Comparison of ENCODE assay signal across 23 cellular contexts in the genomic region with DNA sequence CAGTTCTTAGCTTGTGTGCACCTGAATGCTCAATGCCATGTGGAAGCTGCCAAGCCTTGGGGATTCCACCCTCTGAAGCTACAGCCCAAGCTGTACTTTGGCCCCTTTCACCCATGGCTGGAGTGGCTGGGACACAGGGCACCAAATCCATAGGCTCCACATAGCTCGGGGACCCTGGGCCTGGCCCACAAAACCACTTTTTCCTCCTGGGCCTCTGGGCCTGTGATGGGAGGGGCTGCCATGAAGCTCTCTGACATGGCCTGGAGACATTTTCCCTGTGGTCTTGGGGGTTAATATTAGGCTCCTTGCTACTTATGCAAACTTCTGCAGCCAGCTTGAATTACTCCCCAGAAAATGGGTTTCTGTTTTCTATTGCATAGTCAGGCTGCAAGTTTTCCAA.
DNase-seq lines count a peak whose midpoint lies in the region; ATAC-seq, FAIRE-seq and TF ChIP-seq lines count a peak whose summit lies in the region.
"Had no signal": no experiment of that assay in that cellular context is flagged by ENCODE, and none has a peak within 500 bp of the region (broad histone marks: within the 10 kb centered on the region; RNA-seq: fewer than 3 reads in every experiment).

No MANE protein-coding gene starts in this region.

- H3K4me3 ChIP-seq in HEK293 (ENCODE audit: low read depth, low read length): no peak overlapping the region
- H3K4me3 ChIP-seq: BLaER1 treated with 17β-estradiol and CSF1 and Interleukin-3, amounts not matched to agents 10 nM and 100 nM; GM12878; GM23338 had no signal

- H3K4me1 ChIP-seq in HEK293 (ENCODE audit: control insufficient read depth, insufficient read depth, low read length): no peaks in the 10 kb centered on the region
- H3K4me1 ChIP-seq: BE2C had no signal

- H3K27ac ChIP-seq in HEK293 (ENCODE audit: extremely low read depth, low read depth, low read length): no peak overlapping the region
- H3K27ac ChIP-seq: 22Rv1; BLaER1 treated with 17β-estradiol and CSF1 and Interleukin-3, amounts not matched to agents 10 nM and 100 nM had no signal

- no peaks in the 10 kb centered on the region for H3K9me3 ChIP-seq in HEK293 (ENCODE audit: control insufficient read depth, insufficient read depth, low read depth, low read length)
- H3K9me3 ChIP-seq: BE2C had no signal

- H3K36me3 ChIP-seq in HEK293 (ENCODE audit: control insufficient read depth in 2 of 2, insufficient read depth in 1 of 2, low read length in 2 of 2): no peaks in the 10 kb centered on the region
- H3K36me3 ChIP-seq: BE2C; BLaER1 treated with 17β-estradiol and CSF1 and Interleukin-3, amounts not matched to agents 10 nM and 100 nM had no signal

- CTCF ChIA-PET in HEK293 (lab: Yijun Ruan, JAX): interaction anchor here (0.6 kb wide), 2 partner anchors 139 to 558 kb away, joined by 3 read pairs; no protein-coding TSS in a partner anchor

- no peak for FAIRE-seq in GM12891 (lab: Jason Lieb, UNC)
- FAIRE-seq: A204.1, D721Med, GM12878, GM18507 had no signal

- peak; percentile 38 for DNase-seq in islet precursor cell
- DNase-seq in sciatic nerve (ENCODE audit: low spot score): peak; percentile 12
- DNase-seq in SIG-M5 treated with dmso at 0.1 percent for 504 hours (lab: John Stamatoyannopoulos, UW; ENCODE audit: unreplicated experiment): no peak
- no peak for DNase-seq in GM12891 (ENCODE audit: insufficient read length, low spot score)
- DNase-seq: BE2C; CD4-positive, alpha-beta T cell; CD8-positive, alpha-beta memory T cell; DMS 273 treated with DMSO at 0.1 percent for 48 hours; DMS79; EL; GDM1; H9; HFFc6 had no signal

- ATAC-seq in sciatic nerve (no peak), HG03196 (IDR thresholded peaks at IDR 0.05; ENCODE audit: unreplicated experiment) (no peak)
- ATAC-seq: GM12878, GM23338, HCT116 had no signal

- no peak for TF ChIP-seq POLR2A in GM12891 (IDR thresholded peaks at IDR 0.05; ENCODE audit: low read depth, low read length)

- TF ChIP-seq CTCF in HEK293 (tag by site-specific recombination; IDR thresholded peaks at IDR 0.05): no peak

- POLR2A ChIA-PET in HEK293 (lab: Yijun Ruan, JAX): no interaction called here

- intact Hi-C loops in sciatic nerve (cut with DNase I): no loop called here

TF ChIP-seq in HEK293, 187 proteins besides CTCF, POLR2A, EP300 and RAD21:
- TF ChIP-seq ZNF248 (tag by site-specific recombination; IDR thresholded peaks at IDR 0.05): no peak
- no peak for TF ChIP-seq ZNF433 (tag by site-specific recombination; IDR thresholded peaks at IDR 0.05; ENCODE audit: low read depth)
- no peak for TF ChIP-seq ZNF350 (tag by site-specific recombination; IDR thresholded peaks at IDR 0.05)
- TF ChIP-seq ZNF585B (tag by site-specific recombination; IDR thresholded peaks at IDR 0.05): peak; percentile 86

TF ChIP-seq in GM12891, 5 proteins besides CTCF, POLR2A, EP300 and RAD21:
- no peak for TF ChIP-seq POLR2AphosphoS5 (IDR thresholded peaks at IDR 0.05; ENCODE audit: low read depth, low read length)
- TF ChIP-seq SPI1 (IDR thresholded peaks at IDR 0.05; ENCODE audit: low read depth, low read length): no peak
- no peak for TF ChIP-seq PAX5 (IDR thresholded peaks at IDR 0.05; ENCODE audit: insufficient read depth, low read length, severe bottlenecking)
- TF ChIP-seq POU2F2 (IDR thresholded peaks at IDR 0.05; ENCODE audit: low read depth, low read length): no peak
- no peak for TF ChIP-seq TAF1 (IDR thresholded peaks at IDR 0.05; ENCODE audit: low read depth, low read length)

Comparison
In these comparisons a context has a peak if more than half of its experiments do, and no peak if none do; other contexts are left out.
1. DNase-seq: peak in islet precursor cell (single experiment) and sciatic nerve (single experiment); none in SIG-M5 treated with dmso at 0.1 percent for 504 hours (single experiment) and GM12891 (single experiment).